Comparison of ENCODE assay signal across 9 cellular contexts in genomic region chr2:136874258-136874657, GRCh38.
DNase-seq lines count a peak whose midpoint lies in the region; ATAC-seq, FAIRE-seq and TF ChIP-seq lines count a peak whose summit lies in the region.
"Had no signal": no experiment of that assay in that cellular context is flagged by ENCODE, and none has a peak within 500 bp of the region (broad histone marks: within the 10 kb centered on the region; RNA-seq: fewer than 3 reads in every experiment).

No MANE protein-coding gene starts in this region.

- TF ChIP-seq POLR2A in H1 (IDR thresholded peaks at IDR 0.05; ENCODE audit: control extremely low read depth in 1 of 2, low read depth in 2 of 2, low read length in 2 of 2): no peak
- TF ChIP-seq POLR2A in Peyer's patch (IDR thresholded peaks at IDR 0.05): no peak

- H3K56ac ChIP-seq in H1 (replicated peaks; ENCODE audit: insufficient read length, low read depth, low read length): no peak overlapping the region

- no peak overlapping the region for H2BK12ac ChIP-seq in H1 (ENCODE audit: low read depth, low read length)

- H3K9me3 ChIP-seq in heart right ventricle: no peaks in the 10 kb centered on the region
- no peaks in the 10 kb centered on the region for H3K9me3 ChIP-seq in H1 (ENCODE audit: insufficient read depth in 2 of 2, low read depth in 1 of 2, low read length in 1 of 2)
- no peaks in the 10 kb centered on the region for H3K9me3 ChIP-seq in upper lobe of right lung
- H3K9me3 ChIP-seq in Peyer's patch: no peaks in the 10 kb centered on the region
- H3K9me3 ChIP-seq in small intestine (ENCODE audit: control insufficient read depth, low read depth): no peaks in the 10 kb centered on the region

- no peak overlapping the region for H3K4me2 ChIP-seq in H1 (ENCODE audit: insufficient read depth in 1 of 2, low read depth in 2 of 2, low read length in 2 of 2)

- H2AFZ ChIP-seq in H1 (ENCODE audit: low read length): peak overlapping the region; percentile 91

- no peak overlapping the region for H2BK120ac ChIP-seq in H1 (replicated peaks; ENCODE audit: low read depth, low read length)

- no peaks in the 10 kb centered on the region for H3K79me1 ChIP-seq in H1 (ENCODE audit: low read depth, low read length)

- no peak for TF ChIP-seq EP300 in H1 (IDR thresholded peaks at IDR 0.05; ENCODE audit: borderline replicate concordance in 1 of 2, low read depth in 2 of 2, low read length in 2 of 2)

- WGBS in heart right ventricle, 2 donors: 49 to 60% methylated on average over 6 of the region's 6 CpGs
- WGBS in H1 (ENCODE audit: extremely low coverage in 1 of 2, insufficient coverage in 1 of 2, insufficient read length in 1 of 2, insufficient replicate concordance in 2 of 2, low coverage in 1 of 2, low lambda C conversion rate in 2 of 2, missing lambda C conversion rate in 1 of 2), 2 experiments: 64% methylated on average over 6 of the region's 6 CpGs; no CpG with 5 or more reads in 1 of the 2 experiments
- 55 to 63% (median 60%) methylated on average over 6 of the region's 6 CpGs for WGBS in small intestine, 3 donors

- H3K4me3 ChIP-seq in heart right ventricle (no peak overlapping the region), H1 (ENCODE audit: extremely low read depth in 1 of 4, insufficient read depth in 2 of 4, low read depth in 3 of 4, low read length in 4 of 4) (no peak overlapping the region), upper lobe of right lung (no peak overlapping the region), Peyer's patch (no peak overlapping the region), small intestine (ENCODE audit: low read depth in 1 of 2, low read length in 2 of 2) (no peak overlapping the region)

- no peaks in the 10 kb centered on the region for H3K4me1 ChIP-seq in heart right ventricle
- H3K4me1 ChIP-seq in H1 (replicated peaks in 1 of 4; ENCODE audit: control insufficient read depth in 3 of 4, insufficient read depth in 4 of 4, low read length in 3 of 4): no peaks in the 10 kb centered on the region
- no peaks in the 10 kb centered on the region for H3K4me1 ChIP-seq in upper lobe of right lung
- no peaks in the 10 kb centered on the region for H3K4me1 ChIP-seq in Peyer's patch
- H3K4me1 ChIP-seq in small intestine (ENCODE audit: control insufficient read depth in 2 of 2, insufficient read depth in 1 of 2, low read depth in 1 of 2, low read length in 1 of 2): no peaks in the 10 kb centered on the region

- H3K36me3 ChIP-seq in heart right ventricle (no peaks in the 10 kb centered on the region), H1 (ENCODE audit: control insufficient read depth in 2 of 4, insufficient read depth in 4 of 4, low read length in 3 of 4) (no peaks in the 10 kb centered on the region), upper lobe of right lung (no peaks in the 10 kb centered on the region), Peyer's patch (no peaks in the 10 kb centered on the region), small intestine (ENCODE audit: control insufficient read depth in 2 of 2, insufficient read depth in 2 of 2, low read length in 2 of 2) (no peaks in the 10 kb centered on the region)

- H3K23ac ChIP-seq in H1 (ENCODE audit: insufficient read length): no peak overlapping the region

- TF ChIP-seq CTCF in heart right ventricle (IDR thresholded peaks at IDR 0.05) (peak in 5 of 9 donors; percentile 27 to 44 (median 38)), H1 (IDR thresholded peaks at IDR 0.05; ENCODE audit: control extremely low read depth in 1 of 3, insufficient read depth in 1 of 3, low read depth in 1 of 3, low read length in 3 of 3) (peak; percentile 5 to 80 (median 50); a peak in 3 of 4 replicates), upper lobe of right lung (IDR thresholded peaks at IDR 0.05) (peak; percentile 27), Peyer's patch (IDR thresholded peaks at IDR 0.05) (peak in 1 of 6 experiments; percentile 23)

- no peak overlapping the region for H4K91ac ChIP-seq in H1 (replicated peaks; ENCODE audit: insufficient read length, low read length)

- H2BK15ac ChIP-seq in H1 (ENCODE audit: low read length): no peak overlapping the region

- no peaks in the 10 kb centered on the region for H3K27me3 ChIP-seq in heart right ventricle
- no peaks in the 10 kb centered on the region for H3K27me3 ChIP-seq in H1 (replicated peaks in 1 of 4; ENCODE audit: control insufficient read depth in 3 of 4, extremely low read depth in 1 of 4, insufficient read depth in 3 of 4, low read length in 3 of 4)
- H3K27me3 ChIP-seq in upper lobe of right lung: no peaks in the 10 kb centered on the region
- H3K27me3 ChIP-seq in Peyer's patch: no peaks in the 10 kb centered on the region
- peaks cover 0 to 2% of the 10 kb centered on the region in 2 donors for H3K27me3 ChIP-seq in small intestine (ENCODE audit: control insufficient read depth in 2 of 2, insufficient read depth in 2 of 2, low read length in 2 of 2)

- no peaks in the 10 kb centered on the region for H3K79me2 ChIP-seq in H1 (ENCODE audit: control insufficient read depth in 1 of 2, insufficient read depth in 2 of 2, low read length in 2 of 2)

- H3K9ac ChIP-seq in H1 (replicated peaks in 1 of 4; ENCODE audit: extremely low read depth in 1 of 4, low read depth in 3 of 4, low read length in 3 of 4): no peak overlapping the region

- no peak for DNase-seq in heart right ventricle
- no peak for DNase-seq in left ventricle myocardium superior
- peak; percentile 62 for DNase-seq in NCI-H2227 (lab: John Stamatoyannopoulos, UW; ENCODE audit: unreplicated experiment)
- no peak for DNase-seq in H1 (ENCODE audit: low read depth in 1 of 2, low spot score in 2 of 2)
- DNase-seq in upper lobe of right lung: no peak
- DNase-seq in Peyer's patch: no peak
- DNase-seq in small intestine: no peak
- DNase-seq: SIG-M5 had no signal

- H3K14ac ChIP-seq in H1 (ENCODE audit: insufficient read length): no peak overlapping the region

- H3K4ac ChIP-seq in H1 (replicated peaks; ENCODE audit: insufficient read length, low read depth, low read length): no peak overlapping the region

- POLR2A ChIA-PET in H1 (lab: Charles Lee; ENCODE audit: partially characterized antibody): no interaction called here

- H3K18ac ChIP-seq in H1 (ENCODE audit: extremely low read depth, low read length): no peak overlapping the region

- H3K23me2 ChIP-seq in H1 (ENCODE audit: low read depth, low read length): no peaks in the 10 kb centered on the region

- H4K8ac ChIP-seq in H1 (ENCODE audit: extremely low read depth, insufficient read depth, low read length): no peak overlapping the region

- peak; percentile 72 to 73 for TF ChIP-seq RAD21 in H1 (IDR thresholded peaks at IDR 0.05 in 1 of 2, conservative IDR thresholded peaks at IDR 0.05 in 1 of 2; ENCODE audit: low read depth in 2 of 2, low read length in 2 of 2)

- no peaks in the 10 kb centered on the region for H4K20me1 ChIP-seq in H1 (replicated peaks in 1 of 2; ENCODE audit: control insufficient read depth in 1 of 2, insufficient read depth in 2 of 2, low read length in 2 of 2)

- H3K27ac ChIP-seq in heart right ventricle (no peak overlapping the region), H1 (ENCODE audit: low read depth, low read length) (no peak overlapping the region), upper lobe of right lung (no peak overlapping the region), Peyer's patch (no peak overlapping the region), small intestine (ENCODE audit: low read depth in 1 of 2, low read length in 1 of 2) (no peak overlapping the region)

- H2BK20ac ChIP-seq in H1 (ENCODE audit: low read length): no peak overlapping the region

- ATAC-seq in heart right ventricle (no peak), left ventricle myocardium superior (no peak), upper lobe of right lung (peak; percentile 41), HG03469 (IDR thresholded peaks at IDR 0.05; ENCODE audit: unreplicated experiment) (no peak)

- intact Hi-C loops in heart right ventricle (cut with DNase I) (loop anchor here in 2 of 10 donors (5.0 to 10.0 kb wide), 2 partner anchors 961 to 963 kb away; no protein-coding TSS in a partner anchor), left ventricle myocardium superior (cut with micrococcal nuclease) (no loop called here), upper lobe of right lung (cut with DNase I) (no loop called here)

- H2BK5ac ChIP-seq in H1 (ENCODE audit: low read depth, low read length): no peak overlapping the region

- CTCF ChIA-PET in H1 (lab: Charles Lee; ENCODE audit: partially characterized antibody): interaction anchor here (0.6 to 1.6 kb wide), 5 partner anchors 13 to 261 kb away, joined by 3 to 7 read pairs (median 4); no protein-coding TSS in a partner anchor

- no peak overlapping the region for H4K5ac ChIP-seq in H1 (ENCODE audit: insufficient read length, low read depth, low read length)

- no peak overlapping the region for H2AK5ac ChIP-seq in H1 (ENCODE audit: low read depth, low read length)

- FAIRE-seq in H1 (lab: Jason Lieb, UNC) (peak; percentile 90), small intestine (lab: Jason Lieb, UNC) (no peak)

TF ChIP-seq in H1, 55 proteins besides CTCF, POLR2A, EP300 and RAD21:
- TF ChIP-seq GABPA (IDR thresholded peaks at IDR 0.05; ENCODE audit: borderline replicate concordance, insufficient read depth, low read length) (no peak), NRF1 (IDR thresholded peaks at IDR 0.05; ENCODE audit: low read depth, low read length) (no peak), YY1 (IDR thresholded peaks at IDR 0.05; ENCODE audit: low read depth, low read length) (peak; percentile 95)
